In genomic region chr1:43930949-43931275, GRCh38 we compare ENCODE assay signal across 14 cellular contexts. TPM values are rescaled to one million over a fixed set of nuclear protein-coding genes. Genes with fewer than 3 reads are reported as not detected.
"Had no signal": no experiment of that assay in that cellular context is flagged by ENCODE, and none has a peak within 500 bp of the region (broad histone marks: within the 10 kb centered on the region; RNA-seq: fewer than 3 reads in every experiment).

No MANE protein-coding gene starts in this region.

- H3K4me3 ChIP-seq: dorsolateral prefrontal cortex, esophagus muscularis mucosa, right lobe of liver, upper lobe of left lung had no signal

- H3K36me3 ChIP-seq: right lobe of liver had no signal

- H3K27me3 ChIP-seq: right lobe of liver had no signal

- H3K4me3 Mint-ChIP-seq: activated CD8-positive, alpha-beta T cell treated with anti-CD3 and anti-CD28 coated beads for 36 hours; activated T-cell treated with anti-CD3 and anti-CD28 coated beads, Interleukin-2, amount 50 U/mL, for 4 hours; stimulated activated naive CD8-positive, alpha-beta T cell treated with anti-CD3 and anti-CD28 coated beads, Interleukin-15, amount 100 ng/mL, for 72 hours had no signal

- H3K27ac Mint-ChIP-seq: activated CD8-positive, alpha-beta T cell treated with anti-CD3 and anti-CD28 coated beads for 36 hours; stimulated activated naive CD8-positive, alpha-beta T cell treated with anti-CD3 and anti-CD28 coated beads, Interleukin-15, amount 100 ng/mL, for 72 hours had no signal

- DNase-seq: activated effector memory CD4-positive, alpha-beta T cell treated with Interleukin-2 at 50 U/mL for 16 hours; activated T-cell treated with anti-CD3 and anti-CD28 coated beads, Interleukin-2, amount 50 U/mL, for 4 hours; dorsolateral prefrontal cortex; glutamatergic neuron; hypothalamus; kidney glomerular epithelial cell; left ventricle myocardium superior; right lobe of liver; T-helper 1 cell had no signal

- H3K9me3 Mint-ChIP-seq: activated CD8-positive, alpha-beta T cell treated with anti-CD3 and anti-CD28 coated beads for 36 hours; activated T-cell treated with anti-CD3 and anti-CD28 coated beads, Interleukin-2, amount 50 U/mL, for 4 hours; stimulated activated naive CD8-positive, alpha-beta T cell treated with anti-CD3 and anti-CD28 coated beads, Interleukin-15, amount 100 ng/mL, for 72 hours had no signal

- H3K27ac ChIP-seq: dorsolateral prefrontal cortex, esophagus muscularis mucosa, right lobe of liver, upper lobe of left lung had no signal

- H3K9me3 ChIP-seq: esophagus muscularis mucosa, right lobe of liver, upper lobe of left lung had no signal

RNA-seq across cellular contexts. Expression of gene ARTN, which starts 2.7 kb away (rescaled TPM):
- total RNA-seq: left ventricle myocardium superior, pulmonary artery endothelial cell had no signal
